1 cellular context compared by ENCODE assay signal in genomic region chr1:54869173-54869851, GRCh38.
TF ChIP-seq lines count a peak whose summit lies in the region.

No MANE protein-coding gene starts in this region.

TF ChIP-seq in HepG2, 621 proteins besides CTCF, POLR2A, EP300 and RAD21 (continued from another document):
- TF ChIP-seq ZBTB26 (CRISPR knock-in tag; IDR thresholded peaks at IDR 0.05; ENCODE audit: borderline replicate concordance) (no peak), NR2F6 (IDR thresholded peaks at IDR 0.05) (peak; percentile 16; the same call in 1 of the 2 replicates), NR2F6 (CRISPR knock-in tag; IDR thresholded peaks at IDR 0.05) (no peak), RCOR2 (CRISPR knock-in tag; IDR thresholded peaks at IDR 0.05) (peak; percentile 88), ZBTB25 (CRISPR knock-in tag; IDR thresholded peaks at IDR 0.05) (peak; percentile 77), SMYD3 (CRISPR knock-in tag; IDR thresholded peaks at IDR 0.05) (peak; percentile 57; the same call in 1 of the 2 replicates), MBD4 (IDR thresholded peaks at IDR 0.05; ENCODE audit: borderline replicate concordance, low read length) (peak; percentile 42; the same call in 1 of the 2 replicates), SRSF1 (optimal IDR thresholded peaks at IDR 0.05; ENCODE audit: low read depth, low read length) (no peak), CREB1 (IDR thresholded peaks at IDR 0.05) (no peak), CREB1 (CRISPR knock-in tag; IDR thresholded peaks at IDR 0.05) (peak; percentile 49; the same call in 1 of the 2 replicates), ZMYM3 (CRISPR knock-in tag; IDR thresholded peaks at IDR 0.05) (peak; percentile 87), ZNF7 (CRISPR knock-in tag; IDR thresholded peaks at IDR 0.05) (peak; percentile 94), RXRB (CRISPR knock-in tag; IDR thresholded peaks at IDR 0.05; ENCODE audit: borderline replicate concordance) (peak; percentile 88), RARA (CRISPR knock-in tag; IDR thresholded peaks at IDR 0.05) (peak; percentile 81), KDM2A (CRISPR knock-in tag; IDR thresholded peaks at IDR 0.05; ENCODE audit: borderline replicate concordance, low read depth) (peak; percentile 23; the same call in 1 of the 2 replicates), FOXA3 (CRISPR knock-in tag; IDR thresholded peaks at IDR 0.05) (peak; percentile 92), MYNN (CRISPR knock-in tag; IDR thresholded peaks at IDR 0.05; ENCODE audit: low read depth) (no peak), ZNF614 (CRISPR knock-in tag; IDR thresholded peaks at IDR 0.05; ENCODE audit: borderline replicate concordance) (peak; percentile 55; the same call in 1 of the 2 replicates), JUN (CRISPR knock-in tag; IDR thresholded peaks at IDR 0.05) (no peak), LCORL (IDR thresholded peaks at IDR 0.05) (peak; percentile 36; the same call in 1 of the 2 replicates), LCORL (CRISPR knock-in tag; IDR thresholded peaks at IDR 0.05) (peak; percentile 42; the same call in 1 of the 2 replicates), ATF7 (IDR thresholded peaks at IDR 0.05) (0 out of 2 replicates have a peak, but pooled peaks have one; percentile 21), ATF7 (CRISPR knock-in tag; IDR thresholded peaks at IDR 0.05) (no peak), CREM (IDR thresholded peaks at IDR 0.05) (peak; percentile 78; the same call in 1 of the 2 replicates), CREM (CRISPR knock-in tag; IDR thresholded peaks at IDR 0.05) (no peak), FOXP4 (CRISPR knock-in tag; IDR thresholded peaks at IDR 0.05) (peak; percentile 44), MAF1 (CRISPR knock-in tag; IDR thresholded peaks at IDR 0.05; ENCODE audit: borderline replicate concordance) (no peak), BCL6 (CRISPR knock-in tag; IDR thresholded peaks at IDR 0.05) (peak; percentile 58; the same call in 1 of the 2 replicates), MAFF (IDR thresholded peaks at IDR 0.05; ENCODE audit: low read depth, low read length) (peak; percentile 18; the same call in 1 of the 2 replicates)
- TF ChIP-seq, protein P1, sequence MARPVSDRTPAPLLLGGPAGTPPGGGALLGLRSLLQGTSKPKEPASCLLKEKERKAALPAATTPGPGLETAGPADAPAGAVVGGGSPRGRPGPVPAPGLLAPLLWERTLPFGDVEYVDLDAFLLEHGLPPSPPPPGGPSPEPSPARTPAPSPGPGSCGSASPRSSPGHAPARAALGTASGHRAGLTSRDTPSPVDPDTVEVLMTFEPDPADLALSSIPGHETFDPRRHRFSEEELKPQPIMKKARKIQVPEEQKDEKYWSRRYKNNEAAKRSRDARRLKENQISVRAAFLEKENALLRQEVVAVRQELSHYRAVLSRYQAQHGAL (CRISPR knock-in tag; IDR thresholded peaks at IDR 0.05; ENCODE audit: not compliant biosample characterization): no peak
- TF ChIP-seq, protein P2, sequence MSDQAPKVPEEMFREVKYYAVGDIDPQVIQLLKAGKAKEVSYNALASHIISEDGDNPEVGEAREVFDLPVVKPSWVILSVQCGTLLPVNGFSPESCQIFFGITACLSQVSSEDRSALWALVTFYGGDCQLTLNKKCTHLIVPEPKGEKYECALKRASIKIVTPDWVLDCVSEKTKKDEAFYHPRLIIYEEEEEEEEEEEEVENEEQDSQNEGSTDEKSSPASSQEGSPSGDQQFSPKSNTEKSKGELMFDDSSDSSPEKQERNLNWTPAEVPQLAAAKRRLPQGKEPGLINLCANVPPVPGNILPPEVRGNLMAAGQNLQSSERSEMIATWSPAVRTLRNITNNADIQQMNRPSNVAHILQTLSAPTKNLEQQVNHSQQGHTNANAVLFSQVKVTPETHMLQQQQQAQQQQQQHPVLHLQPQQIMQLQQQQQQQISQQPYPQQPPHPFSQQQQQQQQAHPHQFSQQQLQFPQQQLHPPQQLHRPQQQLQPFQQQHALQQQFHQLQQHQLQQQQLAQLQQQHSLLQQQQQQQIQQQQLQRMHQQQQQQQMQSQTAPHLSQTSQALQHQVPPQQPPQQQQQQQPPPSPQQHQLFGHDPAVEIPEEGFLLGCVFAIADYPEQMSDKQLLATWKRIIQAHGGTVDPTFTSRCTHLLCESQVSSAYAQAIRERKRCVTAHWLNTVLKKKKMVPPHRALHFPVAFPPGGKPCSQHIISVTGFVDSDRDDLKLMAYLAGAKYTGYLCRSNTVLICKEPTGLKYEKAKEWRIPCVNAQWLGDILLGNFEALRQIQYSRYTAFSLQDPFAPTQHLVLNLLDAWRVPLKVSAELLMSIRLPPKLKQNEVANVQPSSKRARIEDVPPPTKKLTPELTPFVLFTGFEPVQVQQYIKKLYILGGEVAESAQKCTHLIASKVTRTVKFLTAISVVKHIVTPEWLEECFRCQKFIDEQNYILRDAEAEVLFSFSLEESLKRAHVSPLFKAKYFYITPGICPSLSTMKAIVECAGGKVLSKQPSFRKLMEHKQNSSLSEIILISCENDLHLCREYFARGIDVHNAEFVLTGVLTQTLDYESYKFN (CRISPR knock-in tag; conservative IDR thresholded peaks at IDR 0.05): peak; percentile 94
- TF ChIP-seq, protein P3, sequence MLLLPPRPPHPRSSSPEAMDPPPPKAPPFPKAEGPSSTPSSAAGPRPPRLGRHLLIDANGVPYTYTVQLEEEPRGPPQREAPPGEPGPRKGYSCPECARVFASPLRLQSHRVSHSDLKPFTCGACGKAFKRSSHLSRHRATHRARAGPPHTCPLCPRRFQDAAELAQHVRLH (CRISPR knock-in tag; IDR thresholded peaks at IDR 0.05; ENCODE audit: borderline replicate concordance, low read depth): 0 out of 2 replicates have a peak, but pooled peaks have one; percentile 36
- TF ChIP-seq, protein P4, sequence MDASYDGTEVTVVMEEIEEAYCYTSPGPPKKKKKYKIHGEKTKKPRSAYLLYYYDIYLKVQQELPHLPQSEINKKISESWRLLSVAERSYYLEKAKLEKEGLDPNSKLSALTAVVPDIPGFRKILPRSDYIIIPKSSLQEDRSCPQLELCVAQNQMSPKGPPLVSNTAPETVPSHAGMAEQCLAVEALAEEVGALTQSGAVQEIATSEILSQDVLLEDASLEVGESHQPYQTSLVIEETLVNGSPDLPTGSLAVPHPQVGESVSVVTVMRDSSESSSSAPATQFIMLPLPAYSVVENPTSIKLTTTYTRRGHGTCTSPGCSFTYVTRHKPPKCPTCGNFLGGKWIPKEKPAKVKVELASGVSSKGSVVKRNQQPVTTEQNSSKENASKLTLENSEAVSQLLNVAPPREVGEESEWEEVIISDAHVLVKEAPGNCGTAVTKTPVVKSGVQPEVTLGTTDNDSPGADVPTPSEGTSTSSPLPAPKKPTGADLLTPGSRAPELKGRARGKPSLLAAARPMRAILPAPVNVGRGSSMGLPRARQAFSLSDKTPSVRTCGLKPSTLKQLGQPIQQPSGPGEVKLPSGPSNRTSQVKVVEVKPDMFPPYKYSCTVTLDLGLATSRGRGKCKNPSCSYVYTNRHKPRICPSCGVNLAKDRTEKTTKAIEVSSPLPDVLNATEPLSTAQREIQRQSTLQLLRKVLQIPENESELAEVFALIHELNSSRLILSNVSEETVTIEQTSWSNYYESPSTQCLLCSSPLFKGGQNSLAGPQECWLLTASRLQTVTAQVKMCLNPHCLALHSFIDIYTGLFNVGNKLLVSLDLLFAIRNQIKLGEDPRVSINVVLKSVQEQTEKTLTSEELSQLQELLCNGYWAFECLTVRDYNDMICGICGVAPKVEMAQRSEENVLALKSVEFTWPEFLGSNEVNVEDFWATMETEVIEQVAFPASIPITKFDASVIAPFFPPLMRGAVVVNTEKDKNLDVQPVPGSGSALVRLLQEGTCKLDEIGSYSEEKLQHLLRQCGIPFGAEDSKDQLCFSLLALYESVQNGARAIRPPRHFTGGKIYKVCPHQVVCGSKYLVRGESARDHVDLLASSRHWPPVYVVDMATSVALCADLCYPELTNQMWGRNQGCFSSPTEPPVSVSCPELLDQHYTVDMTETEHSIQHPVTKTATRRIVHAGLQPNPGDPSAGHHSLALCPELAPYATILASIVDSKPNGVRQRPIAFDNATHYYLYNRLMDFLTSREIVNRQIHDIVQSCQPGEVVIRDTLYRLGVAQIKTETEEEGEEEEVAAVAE (CRISPR knock-in tag; IDR thresholded peaks at IDR 0.05; ENCODE audit: borderline replicate concordance): peak; percentile 46; the same call in 1 of the 2 replicates
TF ChIP-seq in HepG2: peak in this region for 88.
